Comparison of ENCODE assay signal across 7 cellular contexts in genomic region chr17:77323413-77324171, GRCh38.
DNase-seq lines count a peak whose midpoint lies in the region; ATAC-seq, FAIRE-seq and TF ChIP-seq lines count a peak whose summit lies in the region.

No MANE protein-coding gene starts in this region.

- no peak for FAIRE-seq in small intestine (lab: Jason Lieb, UNC)

- intact Hi-C loops in left ventricle myocardium inferior (cut with micrococcal nuclease) = no loop called here

- H3K4me1 ChIP-seq in left ventricle myocardium inferior (peaks cover 71% of the 10 kb centered on the region), small intestine (ENCODE audit: control insufficient read depth in 2 of 2, insufficient read depth in 1 of 2, low read depth in 1 of 2, low read length in 1 of 2) (peaks cover 21 to 22% of the 10 kb centered on the region in 2 donors)

- peak overlapping the region; percentile 91 for H3K27ac ChIP-seq in left ventricle myocardium inferior (replicated peaks)
- H3K27ac ChIP-seq in small intestine (ENCODE audit: low read depth in 1 of 2, low read length in 1 of 2) = peak overlapping the region; percentile 63 to 90

- TF ChIP-seq CTCF in WI38 (IDR thresholded peaks at IDR 0.05; ENCODE audit: low read depth, low read length) = no peak
- no peak for TF ChIP-seq CTCF in left ventricle myocardium inferior (IDR thresholded peaks at IDR 0.05; ENCODE audit: borderline replicate concordance)

- H3K36me3 ChIP-seq in left ventricle myocardium inferior (no peaks in the 10 kb centered on the region), small intestine (ENCODE audit: control insufficient read depth in 2 of 2, insufficient read depth in 2 of 2, low read length in 2 of 2) (no peaks in the 10 kb centered on the region)

- no peaks in the 10 kb centered on the region for H3K27me3 ChIP-seq in left ventricle myocardium inferior (ENCODE audit: low read depth)
- H3K27me3 ChIP-seq in small intestine (ENCODE audit: control insufficient read depth in 2 of 2, insufficient read depth in 2 of 2, low read length in 2 of 2) = no peaks in the 10 kb centered on the region

- WGBS in small intestine, 3 donors = 58 to 69% (median 61%) methylated on average over 36 of the region's 36 CpGs

- H3K9me3 ChIP-seq in left ventricle myocardium inferior (replicated peaks) (no peaks in the 10 kb centered on the region), small intestine (ENCODE audit: control insufficient read depth, low read depth) (no peaks in the 10 kb centered on the region)

- DNase-seq in left ventricle myocardium inferior (no peak), small intestine (no peak), HuH-7.5 (ENCODE audit: low spot score) (no peak), COR-L47 (lab: John Stamatoyannopoulos, UW) (no peak)
- DNase-seq in stimulated activated CD8-positive, alpha-beta memory T cell treated with anti-CD3 and anti-CD28 coated beads, Interleukin-4, amount 100 ng/mL, for 48 hours = no peak

- peak overlapping the region; percentile 54 for H3K4me3 ChIP-seq in WI38 (ENCODE audit: low read depth, low read length)
- H3K4me3 ChIP-seq in left ventricle myocardium inferior = peak overlapping the region; percentile 66
- H3K4me3 ChIP-seq in small intestine (ENCODE audit: low read depth in 1 of 2, low read length in 2 of 2) = peak overlapping the region in 1 of 2 donors; percentile 14

- ATAC-seq in GM21447 (IDR thresholded peaks at IDR 0.05; ENCODE audit: unreplicated experiment) = peak; percentile 22
